Comparison of ENCODE assay signal across 1 cellular context in genomic region chr2:127647242-127648190, GRCh38.
TF ChIP-seq lines count a peak whose summit lies in the region.

No MANE protein-coding gene starts in this region.

TF ChIP-seq in K562, 482 proteins besides CTCF, POLR2A, EP300 and RAD21:
- TF ChIP-seq ZNF318 (IDR thresholded peaks at IDR 0.05; ENCODE audit: borderline replicate concordance in 1 of 2, low read depth in 1 of 2) (no peak), KLF16 (IDR thresholded peaks at IDR 0.05) (0 out of 2 replicates have a peak, but pooled peaks have one; percentile 55)
